In the genomic region with DNA sequence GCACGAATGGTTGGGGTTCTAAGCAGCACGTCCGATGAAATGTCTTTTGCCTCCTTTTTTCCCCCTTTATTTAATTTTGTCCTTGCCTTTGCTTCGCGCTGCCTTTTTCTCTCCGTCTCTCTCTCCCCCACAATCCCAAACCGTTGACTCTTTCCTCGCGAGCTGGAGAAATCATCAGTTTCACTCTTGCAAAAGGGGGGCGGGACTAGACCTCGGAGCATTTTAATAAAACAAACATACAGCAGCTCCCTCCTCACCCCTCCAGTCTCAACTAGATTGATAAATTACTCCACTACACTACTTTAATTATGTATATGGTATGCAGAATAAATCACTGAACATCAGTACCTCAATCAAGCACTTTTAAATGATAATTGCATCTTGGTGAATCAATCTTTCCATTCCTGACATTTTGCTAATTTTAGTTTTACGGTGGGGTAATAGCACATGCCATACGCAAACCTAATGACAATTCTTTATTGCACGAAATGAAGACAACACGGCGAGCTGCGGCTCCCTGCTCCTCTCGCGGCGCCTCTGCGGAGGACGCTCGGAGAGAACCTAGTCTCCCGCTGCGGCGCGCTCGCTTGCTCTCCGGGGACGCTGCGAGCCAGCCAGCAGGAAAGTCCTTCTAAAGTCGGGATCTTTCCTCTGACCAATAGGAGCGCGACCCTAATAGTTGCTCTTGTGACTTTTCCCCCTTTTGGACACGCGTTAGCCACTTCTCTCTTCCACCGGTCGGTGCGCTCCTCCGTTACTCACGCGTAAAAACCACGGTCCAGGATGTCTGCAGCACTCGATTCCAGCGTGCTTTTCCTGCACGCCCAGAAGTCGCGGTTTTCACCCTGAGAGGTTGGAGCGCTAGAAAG, we compare ENCODE assay signal across 8 cellular contexts. TPM values are rescaled to one million over a fixed set of nuclear protein-coding genes. Genes with fewer than 3 reads are reported as not detected.
DNase-seq lines count a peak whose midpoint lies in the region; ATAC-seq and TF ChIP-seq lines count a peak whose summit lies in the region.

No MANE protein-coding gene starts in this region.

- H3K4me3 ChIP-seq in DOHH2 (ENCODE audit: low read length) (peak overlapping the region; percentile 96), epithelial cell of proximal tubule (ENCODE audit: low read depth, low read length) (peak overlapping the region; percentile 69), thymus (ENCODE audit: low read length) (peak overlapping the region; percentile 63)

- H3K4me2 ChIP-seq in DOHH2 (ENCODE audit: low read length) = peak overlapping the region; percentile 75

- peaks cover 4% of the 10 kb centered on the region; the same call in 1 of the 2 replicates for H4K20me1 ChIP-seq in DOHH2 (ENCODE audit: control insufficient read depth, insufficient read depth, low read depth, low read length)

- H3K9me2 ChIP-seq in DOHH2 (replicated peaks; ENCODE audit: control insufficient read depth, low read length) = no peaks in the 10 kb centered on the region

- H3K36me3 ChIP-seq in DOHH2 (ENCODE audit: control insufficient read depth, low read length) (peaks cover 35% of the 10 kb centered on the region), thymus (ENCODE audit: control insufficient read depth, insufficient read depth) (no peaks in the 10 kb centered on the region)

- H3K27me3 ChIP-seq in DOHH2 (ENCODE audit: control insufficient read depth, low read length) (no peaks in the 10 kb centered on the region), thymus (ENCODE audit: control insufficient read depth, insufficient read depth) (peaks cover 2% of the 10 kb centered on the region)

- no peak for TF ChIP-seq CTCF in DOHH2 (IDR thresholded peaks at IDR 0.05; ENCODE audit: low read depth, low read length, poor library complexity, severe bottlenecking)
- no peak for TF ChIP-seq CTCF in epithelial cell of proximal tubule (conservative IDR thresholded peaks at IDR 0.05; ENCODE audit: low read depth, low read length)

- under 1% methylated on average over 49 of the region's 49 CpGs for WGBS in thymus

- peaks cover 42% of the 10 kb centered on the region for H3F3A ChIP-seq in DOHH2 (ENCODE audit: control insufficient read depth, insufficient read depth)

- DNase-seq in NCI-H1092 (lab: John Stamatoyannopoulos, UW) (peak; percentile 33), UCSD-AML1 (lab: John Stamatoyannopoulos, UW; ENCODE audit: unreplicated experiment) (peak; percentile 83), epithelial cell of proximal tubule (ENCODE audit: low read depth) (peak; percentile 19), mesenteric fat pad (ENCODE audit: low spot score) (peak; percentile 90)
- no peak for DNase-seq in activated effector memory CD4-positive, alpha-beta T cell treated with anti-CD3 and anti-CD28 coated beads, Interleukin-2, amount 50 U/mL, for 16 hours

- peak overlapping the region; percentile 84 for H3K27ac ChIP-seq in DOHH2 (ENCODE audit: low read depth, low read length)
- peak overlapping the region; percentile 64 for H3K27ac ChIP-seq in thymus (ENCODE audit: low read depth)

- H3K9me3 ChIP-seq in DOHH2 (ENCODE audit: control insufficient read depth, insufficient read depth, low read length) = no peaks in the 10 kb centered on the region
- no peaks in the 10 kb centered on the region for H3K9me3 ChIP-seq in thymus (ENCODE audit: control insufficient read depth)

- H3K79me2 ChIP-seq in DOHH2 (ENCODE audit: control insufficient read depth, low read length) = peaks cover 77% of the 10 kb centered on the region

- H3K4me1 ChIP-seq in DOHH2 (ENCODE audit: control insufficient read depth, low read length) (peaks cover 56% of the 10 kb centered on the region), thymus (ENCODE audit: control insufficient read depth, insufficient read depth, low read length) (peaks cover 4% of the 10 kb centered on the region)

- ATAC-seq in GM21619 (IDR thresholded peaks at IDR 0.05; ENCODE audit: unreplicated experiment) = peak; percentile 28

RNA-seq across cellular contexts. Expression of gene MEF2C, which starts 0.8 kb away (rescaled TPM):
- total RNA-seq in epithelial cell of proximal tubule = 1.6 and 6.3 TPM in 2 replicates
- total RNA-seq in mesenteric fat pad = 62.2 TPM
- 8.0 TPM for polyA plus RNA-seq in thymus
